8 cellular contexts compared by ENCODE assay signal in genomic region chr6:85642774-85643529, GRCh38. TPM values are rescaled to one million over a fixed set of nuclear protein-coding genes. Genes with fewer than 3 reads are reported as not detected.
A peak's percentile ranks its signal among the peaks of the same experiment; 100 is the strongest.
DNase-seq lines count a peak whose midpoint lies in the region; ATAC-seq, FAIRE-seq and TF ChIP-seq lines count a peak whose summit lies in the region.

TSS of gene SYNCRIP (minus strand) at chr6:85642886. CDS start at chr6:85641439, 1,447 bp downstream.

- no peaks in the 10 kb centered on the region for H3K27me3 ChIP-seq in fibroblast of lung (ENCODE audit: control insufficient read depth, insufficient read depth, low read length)

- no peaks in the 10 kb centered on the region for H3K9me3 ChIP-seq in fibroblast of lung (ENCODE audit: control insufficient read depth, insufficient read depth, low read depth, low read length)

- TF ChIP-seq CTCF in RWPE1 (conservative IDR thresholded peaks at IDR 0.05; ENCODE audit: low read depth) (no peak), fibroblast of lung (conservative IDR thresholded peaks at IDR 0.05 in 1 of 2, IDR thresholded peaks at IDR 0.05 in 1 of 2; ENCODE audit: low read depth in 1 of 2, low read length in 2 of 2) (no peak)

- peak; percentile 98 for DNase-seq in ELF-1 (ENCODE audit: low read depth, low spot score)
- peak; percentile 64 for DNase-seq in H54 (ENCODE audit: insufficient read length, low spot score)
- peak; percentile 97 for DNase-seq in LoVo (ENCODE audit: low spot score)
- peak; percentile 77 for DNase-seq in RWPE1 (ENCODE audit: low spot score)
- DNase-seq in fibroblast of lung (ENCODE audit: low read depth in 2 of 2), result peak; percentile 97 to 98
- peak; percentile 97 to 99 (median 98) for DNase-seq in naive thymus-derived CD8-positive, alpha-beta T cell
- DNase-seq in stimulated activated naive B cell treated with anti-CD40 and anti-IgM and Interleukin-4, amounts not matched to agents 10 μg/mL and 1 μg/mL and 100 μg/mL, for 72 hours, result peak; percentile 99

- peak within 1 kb of the TSS; percentile 45 for H3K4me2 ChIP-seq in fibroblast of lung (ENCODE audit: extremely low read depth, insufficient read depth, low read length)

- peak within 1 kb of the TSS; percentile 99 for H3K9ac ChIP-seq in fibroblast of lung (ENCODE audit: insufficient read depth, low read length)

- no peaks in the 10 kb centered on the region for H3K9me3 Mint-ChIP-seq in activated T-helper 17 cell treated with anti-CD3 and anti-CD28 coated beads, Interleukin-2, amount 50 U/mL, for 72 hours
- no peaks in the 10 kb centered on the region for H3K9me3 Mint-ChIP-seq in naive thymus-derived CD8-positive, alpha-beta T cell
- H3K9me3 Mint-ChIP-seq in stimulated activated naive B cell treated with anti-CD40 and anti-IgM and Interleukin-4, amounts not matched to agents 10 μg/mL and 1 μg/mL and 100 μg/mL, for 72 hours, result peaks cover 3 to 4% of the 10 kb centered on the region in 2 donors

- peak within 1 kb of the TSS; percentile 91 to 99 (median 98) for H3K4me3 ChIP-seq in fibroblast of lung (replicated peaks in 1 of 4; ENCODE audit: control extremely low read depth in 1 of 4, insufficient read depth in 1 of 4, low read depth in 3 of 4, low read length in 4 of 4)

- no peaks in the 10 kb centered on the region for H4K20me1 ChIP-seq in fibroblast of lung (ENCODE audit: control insufficient read depth, extremely low read depth, insufficient read depth, low read length)

- H3K79me2 ChIP-seq in fibroblast of lung (ENCODE audit: control insufficient read depth, insufficient read depth, low read length), result peaks cover 50% of the 10 kb centered on the region

- H3K27me3 Mint-ChIP-seq in activated T-helper 17 cell treated with anti-CD3 and anti-CD28 coated beads, Interleukin-2, amount 50 U/mL, for 72 hours, result no peaks in the 10 kb centered on the region
- H3K27me3 Mint-ChIP-seq in naive thymus-derived CD8-positive, alpha-beta T cell, result no peaks in the 10 kb centered on the region
- no peaks in the 10 kb centered on the region for H3K27me3 Mint-ChIP-seq in stimulated activated naive B cell treated with anti-CD40 and anti-IgM and Interleukin-4, amounts not matched to agents 10 μg/mL and 1 μg/mL and 100 μg/mL, for 72 hours

- peaks cover 2% of the 10 kb centered on the region for H3K36me3 ChIP-seq in fibroblast of lung (ENCODE audit: control insufficient read depth, insufficient read depth, low read length)

- POLR2A ChIA-PET in RWPE1 (lab: Yijun Ruan, JAX; ENCODE audit: low non-redundant PET), result interaction anchor here (0.5 to 2.9 kb wide), 8 partner anchors 9 to 193 kb away, joined by 3 to 37 read pairs (median 4); partner anchors contain the start of gene NT5E
- POLR2A ChIA-PET in naive thymus-derived CD8-positive, alpha-beta T cell (lab: Charles Lee), result interaction anchor here (0.7 to 9.4 kb wide), 18 partner anchors 9 to 1415 kb away, joined by 3 to 570 read pairs (median 6); partner anchors contain the start of genes CEP162, NT5E and SNX14

- ATAC-seq in activated T-helper 17 cell treated with anti-CD3 and anti-CD28 coated beads, Interleukin-2, amount 50 U/mL, for 72 hours (replicated peaks), result peak; percentile 82
- ATAC-seq in naive thymus-derived CD8-positive, alpha-beta T cell, result peak; percentile 72 to 83
- ATAC-seq in stimulated activated naive B cell treated with anti-CD40 and anti-IgM and Interleukin-4, amounts not matched to agents 10 μg/mL and 1 μg/mL and 100 μg/mL, for 72 hours (replicated peaks), result peak; percentile 76 to 84

- H3K27ac Mint-ChIP-seq in activated T-helper 17 cell treated with anti-CD3 and anti-CD28 coated beads, Interleukin-2, amount 50 U/mL, for 72 hours, result peak within 1 kb of the TSS; percentile 89
- H3K27ac Mint-ChIP-seq in naive thymus-derived CD8-positive, alpha-beta T cell, result peak within 1 kb of the TSS; percentile 93 to 100 (median 99)
- peak within 1 kb of the TSS; percentile 100 for H3K27ac Mint-ChIP-seq in stimulated activated naive B cell treated with anti-CD40 and anti-IgM and Interleukin-4, amounts not matched to agents 10 μg/mL and 1 μg/mL and 100 μg/mL, for 72 hours

- TF ChIP-seq POLR2A in H54 (IDR thresholded peaks at IDR 0.05; ENCODE audit: low read depth, low read length), result peak; percentile 90

- H3K4me1 Mint-ChIP-seq in activated T-helper 17 cell treated with anti-CD3 and anti-CD28 coated beads, Interleukin-2, amount 50 U/mL, for 72 hours, result peaks cover 39% of the 10 kb centered on the region
- H3K4me1 Mint-ChIP-seq in naive thymus-derived CD8-positive, alpha-beta T cell, result peaks cover 28 to 49% (median 45%) of the 10 kb centered on the region in 4 donors
- H3K4me1 Mint-ChIP-seq in stimulated activated naive B cell treated with anti-CD40 and anti-IgM and Interleukin-4, amounts not matched to agents 10 μg/mL and 1 μg/mL and 100 μg/mL, for 72 hours, result peaks cover 30 to 44% of the 10 kb centered on the region in 2 donors

- peak within 1 kb of the TSS; percentile 100 for H3K27ac ChIP-seq in RWPE1
- peak within 1 kb of the TSS; percentile 100 for H3K27ac ChIP-seq in fibroblast of lung (ENCODE audit: insufficient read depth, low read length)

- peak within 1 kb of the TSS; percentile 52 for H2AFZ ChIP-seq in fibroblast of lung (ENCODE audit: low read length)

- H3K36me3 Mint-ChIP-seq in activated T-helper 17 cell treated with anti-CD3 and anti-CD28 coated beads, Interleukin-2, amount 50 U/mL, for 72 hours (ENCODE audit: low read depth), result peaks cover 54% of the 10 kb centered on the region
- peaks cover 4 to 38% (median 12%) of the 10 kb centered on the region in 3 donors for H3K36me3 Mint-ChIP-seq in naive thymus-derived CD8-positive, alpha-beta T cell
- H3K36me3 Mint-ChIP-seq in stimulated activated naive B cell treated with anti-CD40 and anti-IgM and Interleukin-4, amounts not matched to agents 10 μg/mL and 1 μg/mL and 100 μg/mL, for 72 hours, result peaks cover 40 to 50% of the 10 kb centered on the region in 2 donors

- CTCF ChIA-PET in RWPE1 (lab: Yijun Ruan, JAX), result no interaction called here

- H3K4me1 ChIP-seq in fibroblast of lung (ENCODE audit: control insufficient read depth, extremely low read depth, insufficient read depth, low read length), result peaks cover 7% of the 10 kb centered on the region

- peak within 1 kb of the TSS; percentile 97 for H3K4me3 Mint-ChIP-seq in activated T-helper 17 cell treated with anti-CD3 and anti-CD28 coated beads, Interleukin-2, amount 50 U/mL, for 72 hours
- peak within 1 kb of the TSS; percentile 91 to 100 (median 96) for H3K4me3 Mint-ChIP-seq in naive thymus-derived CD8-positive, alpha-beta T cell
- H3K4me3 Mint-ChIP-seq in stimulated activated naive B cell treated with anti-CD40 and anti-IgM and Interleukin-4, amounts not matched to agents 10 μg/mL and 1 μg/mL and 100 μg/mL, for 72 hours, result peak within 1 kb of the TSS; percentile 88 to 94

- FAIRE-seq in H54 (lab: Jason Lieb, UNC), result peak; percentile 80

RNA-seq across cellular contexts. Expression of gene SYNCRIP, which starts in this region (rescaled TPM):
- 100 to 1,000 TPM; 106 to 175 TPM for total RNA-seq in activated T-helper 17 cell treated with anti-CD3 and anti-CD28 coated beads, Interleukin-2, amount 50 U/mL, for 72 hours
- 41.1 and 44.3 TPM in 2 replicates for total RNA-seq in fibroblast of lung
- polyA plus RNA-seq in fibroblast of lung, result 29.2 and 37.7 TPM in 2 replicates
- polyA plus RNA-seq in fibroblast of lung (2012), result 113 and 147 TPM in 2 replicates
- polyA minus RNA-seq in fibroblast of lung (ENCODE audit: low replicate concordance), result 8.2 and 8.8 TPM in 2 replicates
- total RNA-seq in naive thymus-derived CD8-positive, alpha-beta T cell, result 100 to 1,000 TPM in 1 of 2 experiments, 10 to 100 TPM in 1; 95.1 to 103 TPM
- 10 to 100 TPM; 68.6 to 80.9 (median 70.7) TPM for polyA plus RNA-seq in naive thymus-derived CD8-positive, alpha-beta T cell

Comparison
In these comparisons a context has a peak if more than half of its experiments do, and no peak if none do; other contexts are left out.
1. Peak in every context shown above with its lines: DNase-seq, ATAC-seq, H3K4me3 ChIP-seq and H3K27ac ChIP-seq.